ENCODE assay signal across 25 cellular contexts in genomic region chr16:88839026-88839529, GRCh38. TPM values are rescaled to one million over a fixed set of nuclear protein-coding genes. Genes with fewer than 3 reads are reported as not detected.
A peak's percentile ranks its signal among the peaks of the same experiment; 100 is the strongest.
DNase-seq lines count a peak whose midpoint lies in the region; ATAC-seq and TF ChIP-seq lines count a peak whose summit lies in the region.
"Had no signal": no experiment of that assay in that cellular context is flagged by ENCODE, and none has a peak within 500 bp of the region (broad histone marks: within the 10 kb centered on the region; RNA-seq: fewer than 3 reads in every experiment).

No MANE protein-coding gene starts in this region.

- TF ChIP-seq EP300 in gastroesophageal sphincter (IDR thresholded peaks at IDR 0.05) = no peak

- H3K4me1 Mint-ChIP-seq in chondrocyte (ENCODE audit: low read depth) = no peaks in the 10 kb centered on the region
- H3K4me1 Mint-ChIP-seq: activated naive CD4-positive, alpha-beta T cell treated with anti-CD3 and anti-CD28 coated beads, Interleukin-2, amount 10 ng/mL, durations not matched to agents 7 days and 5 days; central memory CD8-positive, alpha-beta T cell; GM23338 had no signal

- no peak overlapping the region for H3K4me2 ChIP-seq in osteoblast (ENCODE audit: insufficient read depth, low read length)
- H3K4me2 ChIP-seq: GM23338 had no signal

- H3K4me3 ChIP-seq in HEK293 (ENCODE audit: low read depth, low read length) (no peak overlapping the region), osteoblast (ENCODE audit: insufficient read depth, low read length) (no peak overlapping the region), gastroesophageal sphincter (no peak overlapping the region)
- H3K4me3 ChIP-seq in effector memory CD4-positive, alpha-beta T cell (ENCODE audit: insufficient read depth, low read depth, low read length, poor library complexity, severe bottlenecking) = no peak overlapping the region
- H3K4me3 ChIP-seq: ascending aorta, esophagus squamous epithelium, GM23338, tibial artery had no signal

- H3K9me3 ChIP-seq in HEK293 (ENCODE audit: control insufficient read depth, insufficient read depth, low read depth, low read length) (no peaks in the 10 kb centered on the region), osteoblast (ENCODE audit: low read depth, low read length) (no peaks in the 10 kb centered on the region), gastroesophageal sphincter (no peaks in the 10 kb centered on the region)
- no peaks in the 10 kb centered on the region for H3K9me3 ChIP-seq in effector memory CD4-positive, alpha-beta T cell (ENCODE audit: control insufficient read depth, low read length)
- H3K9me3 ChIP-seq: ascending aorta, esophagus squamous epithelium, tibial artery had no signal

- H3K4me3 Mint-ChIP-seq in chondrocyte (ENCODE audit: unreplicated experiment) = no peak overlapping the region
- H3K4me3 Mint-ChIP-seq: activated naive CD4-positive, alpha-beta T cell treated with anti-CD3 and anti-CD28 coated beads, Interleukin-2, amount 10 ng/mL, durations not matched to agents 7 days and 5 days; central memory CD8-positive, alpha-beta T cell; GM23338; natural killer cell treated with Interleukin-12 subunit alpha and Interleukin-12 subunit beta and Interleukin-15 and Interleukin-18, amount 100 ng/mL, for 72 hours had no signal

- H3K4me1 ChIP-seq in HEK293 (ENCODE audit: control insufficient read depth, insufficient read depth, low read length) (no peaks in the 10 kb centered on the region), osteoblast (ENCODE audit: insufficient read depth, low read length) (no peaks in the 10 kb centered on the region), gastroesophageal sphincter (no peaks in the 10 kb centered on the region)
- H3K4me1 ChIP-seq in effector memory CD4-positive, alpha-beta T cell (ENCODE audit: control insufficient read depth, insufficient read depth, low read length, poor library complexity, severe bottlenecking) = no peaks in the 10 kb centered on the region
- H3K4me1 ChIP-seq: ascending aorta, esophagus squamous epithelium, tibial artery had no signal

- H3K27ac ChIP-seq in HEK293 (ENCODE audit: extremely low read depth, low read depth, low read length) (no peak overlapping the region), osteoblast (ENCODE audit: low read depth, low read length) (no peak overlapping the region), gastroesophageal sphincter (no peak overlapping the region)
- H3K27ac ChIP-seq in effector memory CD4-positive, alpha-beta T cell (ENCODE audit: insufficient read depth, low read length, poor library complexity, severe bottlenecking) = no peak overlapping the region
- H3K27ac ChIP-seq: ascending aorta, esophagus squamous epithelium, tibial artery had no signal

- no peaks in the 10 kb centered on the region for H4K20me1 ChIP-seq in osteoblast (ENCODE audit: insufficient read depth, low read length)

- no peak for TF ChIP-seq POLR2A in gastroesophageal sphincter (IDR thresholded peaks at IDR 0.05)

- no peaks in the 10 kb centered on the region for H3K79me2 ChIP-seq in osteoblast (ENCODE audit: insufficient read depth, low read length)

- H3K27ac Mint-ChIP-seq in chondrocyte (ENCODE audit: unreplicated experiment) = no peak overlapping the region
- H3K27ac Mint-ChIP-seq: activated naive CD4-positive, alpha-beta T cell treated with anti-CD3 and anti-CD28 coated beads, Interleukin-2, amount 10 ng/mL, durations not matched to agents 7 days and 5 days; GM23338; natural killer cell treated with Interleukin-12 subunit alpha and Interleukin-12 subunit beta and Interleukin-15 and Interleukin-18, amount 100 ng/mL, for 72 hours had no signal

- CTCF ChIA-PET in HEK293 (lab: Yijun Ruan, JAX) = no interaction called here

- no peak overlapping the region for H2AFZ ChIP-seq in osteoblast (ENCODE audit: low read length)
- H2AFZ ChIP-seq: GM23338 had no signal

- DNase-seq in ELF-1 (ENCODE audit: low read depth, low spot score) (peak; percentile 40), chondrocyte (ENCODE audit: low spot score) (no peak), osteoblast (ENCODE audit: insufficient read length, low spot score, missing footprints) (no peak)
- no peak for DNase-seq in effector memory CD4-positive, alpha-beta T cell
- DNase-seq: activated naive CD4-positive, alpha-beta T cell treated with anti-CD3 and anti-CD28 coated beads, Interleukin-2, amount 10 ng/mL, durations not matched to agents 7 days and 5 days; activated T-cell treated with anti-CD3 and anti-CD28 coated beads, Interleukin-2, amount 50 U/mL, for 48 hours; DND-41; esophagus squamous epithelium; midbrain; NCI-H2107; NCI-H510A; stimulated activated CD4-positive, alpha-beta T cell treated with anti-CD3 and anti-CD28 coated beads, Interleukin-2, amount 100 ng/mL, for 24 hours; stimulated activated naive CD4-positive, alpha-beta T cell treated with Interleukin-2 at 50 U/mL for 16 hours; tibial artery had no signal

- peaks cover 13% of the 10 kb centered on the region for H3K36me3 Mint-ChIP-seq in chondrocyte (ENCODE audit: low read depth)
- H3K36me3 Mint-ChIP-seq: natural killer cell treated with Interleukin-12 subunit alpha and Interleukin-12 subunit beta and Interleukin-15 and Interleukin-18, amount 100 ng/mL, for 72 hours had no signal

- no peaks in the 10 kb centered on the region for H3K27me3 Mint-ChIP-seq in chondrocyte (ENCODE audit: low read depth)
- H3K27me3 Mint-ChIP-seq: activated naive CD4-positive, alpha-beta T cell treated with anti-CD3 and anti-CD28 coated beads, Interleukin-2, amount 10 ng/mL, durations not matched to agents 7 days and 5 days; central memory CD8-positive, alpha-beta T cell; natural killer cell treated with Interleukin-12 subunit alpha and Interleukin-12 subunit beta and Interleukin-15 and Interleukin-18, amount 100 ng/mL, for 72 hours had no signal

- TF ChIP-seq CTCF in HEK293 (tag by site-specific recombination; IDR thresholded peaks at IDR 0.05) (0 out of 2 replicates have a peak, but pooled peaks have one; percentile 8), chondrocyte (IDR thresholded peaks at IDR 0.05) (peak; percentile 27), osteoblast (IDR thresholded peaks at IDR 0.05; ENCODE audit: extremely low read depth, low read depth, low read length) (peak; percentile 6), gastroesophageal sphincter (IDR thresholded peaks at IDR 0.05) (no peak)

- peaks cover 0 to 16% of the 10 kb centered on the region in 2 experiments; a peak in 1 of 3 replicates for H3K36me3 ChIP-seq in HEK293 (ENCODE audit: control insufficient read depth in 2 of 2, insufficient read depth in 1 of 2, low read length in 2 of 2)
- H3K36me3 ChIP-seq in osteoblast (ENCODE audit: insufficient read depth, low read length) = peaks cover 13% of the 10 kb centered on the region
- peaks cover 22% of the 10 kb centered on the region for H3K36me3 ChIP-seq in effector memory CD4-positive, alpha-beta T cell (ENCODE audit: control insufficient read depth, insufficient read depth, low read length)
- peaks cover 0 to 78% of the 10 kb centered on the region in 2 donors for H3K36me3 ChIP-seq in gastroesophageal sphincter

- no peak for ATAC-seq in gastroesophageal sphincter
- ATAC-seq in HG03457 (IDR thresholded peaks at IDR 0.05; ENCODE audit: unreplicated experiment) = no peak
- ATAC-seq: GM23338, left lobe of liver had no signal

- no peaks in the 10 kb centered on the region for H3K27me3 ChIP-seq in osteoblast (ENCODE audit: insufficient read depth, low read length)
- no peaks in the 10 kb centered on the region for H3K27me3 ChIP-seq in effector memory CD4-positive, alpha-beta T cell (replicated peaks; ENCODE audit: control insufficient read depth, insufficient read depth, low read length, poor library complexity, severe bottlenecking)
- no peaks in the 10 kb centered on the region for H3K27me3 ChIP-seq in gastroesophageal sphincter
- H3K27me3 ChIP-seq: ascending aorta, esophagus squamous epithelium, tibial artery had no signal

- POLR2A ChIA-PET in HEK293 (lab: Yijun Ruan, JAX) = no interaction called here

- 90% methylated on average over 9 of the region's 39 CpGs; no CpG with 5 or more reads in 1 of the 2 donors for WGBS in gastroesophageal sphincter (ENCODE audit: low coverage in 1 of 2), 2 donors

- no peaks in the 10 kb centered on the region for H3K9me3 Mint-ChIP-seq in chondrocyte (ENCODE audit: low read depth)
- H3K9me3 Mint-ChIP-seq: activated naive CD4-positive, alpha-beta T cell treated with anti-CD3 and anti-CD28 coated beads, Interleukin-2, amount 10 ng/mL, durations not matched to agents 7 days and 5 days; central memory CD8-positive, alpha-beta T cell; GM23338; natural killer cell treated with Interleukin-12 subunit alpha and Interleukin-12 subunit beta and Interleukin-15 and Interleukin-18, amount 100 ng/mL, for 72 hours had no signal

RNA-seq across cellular contexts. Expression of gene GALNS, which starts 17.7 kb away (rescaled TPM):
- 34.1 to 36.6 TPM (median 34.6 TPM) in 3 replicates for total RNA-seq in chondrocyte
- 43.6 and 48.1 TPM in 2 replicates for total RNA-seq in osteoblast
- total RNA-seq in gastroesophageal sphincter = 10 to 100 TPM in 3 of 4 donors, 1 to 10 TPM in 1; 4.2 to 29.4 (median 15.6) TPM

RNA-seq across cellular contexts. Expression of gene TRAPPC2L, which starts 17.8 kb away (rescaled TPM):
- 42.7 to 55.8 TPM (median 52.5 TPM) in 3 replicates for total RNA-seq in chondrocyte
- total RNA-seq in osteoblast = 43.1 and 47.7 TPM in 2 replicates
- total RNA-seq in gastroesophageal sphincter = 10 to 100 TPM; 18.7 to 40.0 (median 21.5) TPM

RNA-seq across cellular contexts. Expression of gene APRT, which starts 27.4 kb away (rescaled TPM):
- total RNA-seq in chondrocyte (68.8 to 90.2 TPM (median 70.7 TPM) in 3 replicates), osteoblast (41.8 and 53.6 TPM in 2 replicates), gastroesophageal sphincter (100 to 1,000 TPM in 2 of 4 donors, 10 to 100 TPM in 2; 64.9 to 103 (median 92.9) TPM)

RNA-seq across cellular contexts. Expression of gene PABPN1L, which starts 27.4 kb away (rescaled TPM):
- total RNA-seq in chondrocyte = not detected in 3 replicates
- total RNA-seq in osteoblast = not detected in 2 replicates
- total RNA-seq in gastroesophageal sphincter = under 1 TPM in 1 of 4 donors, not detected in 3; 0.54 TPM
- total RNA-seq: activated CD8-positive, alpha-beta memory T cell treated with anti-CD3 and anti-CD28 coated beads for 36 hours; ascending aorta; esophagus squamous epithelium; glomerular endothelial cell; GM23338; natural killer cell treated with Interleukin-12 subunit alpha and Interleukin-12 subunit beta and Interleukin-15 and Interleukin-18, amount 100 ng/mL, for 72 hours; posterior vena cava had no signal

RNA-seq across cellular contexts. Expression of gene CDT1, which starts 35.5 kb away (rescaled TPM):
- total RNA-seq in chondrocyte (2.9 to 11.7 TPM (median 3.7 TPM) in 3 replicates), osteoblast (2.9 TPM in 2 replicates), gastroesophageal sphincter (1 to 10 TPM in 1 of 4 donors, under 1 TPM in 1, not detected in 2; 0.92 to 2.0 TPM)
- total RNA-seq: ascending aorta had no signal

Comparison
In these comparisons a context has a peak if more than half of its experiments do, and no peak if none do; other contexts are left out.
1. CTCF ChIP-seq: peak in HEK293 (single experiment), chondrocyte (single experiment) and osteoblast (single experiment); none in gastroesophageal sphincter (0 of 4).